ENCODE assay signal across 7 cellular contexts in genomic region chr19:3202895-3203294, GRCh38. TPM values are rescaled to one million over a fixed set of nuclear protein-coding genes. Genes with fewer than 3 reads are reported as not detected.
"Had no signal": no experiment of that assay in that cellular context is flagged by ENCODE, and none has a peak within 500 bp of the region (broad histone marks: within the 10 kb centered on the region; RNA-seq: fewer than 3 reads in every experiment).

No MANE protein-coding gene starts in this region.

RNA-seq across cellular contexts. Expression of gene CELF5, which starts 21.6 kb away (rescaled TPM):
- total RNA-seq: subcutaneous adipose tissue, thoracic aorta, thyroid gland, tibial nerve, upper lobe of right lung, vagina had no signal

RNA-seq across cellular contexts. Expression of gene S1PR4, which starts 24.3 kb away (rescaled TPM):
- total RNA-seq: temporal lobe, vagina had no signal
